In genomic region chr13:45167611-45168554, GRCh38 we compare ENCODE assay signal across 14 cellular contexts. TPM values are rescaled to one million over a fixed set of nuclear protein-coding genes. Genes with fewer than 3 reads are reported as not detected.
DNase-seq lines count a peak whose midpoint lies in the region; ATAC-seq, FAIRE-seq and TF ChIP-seq lines count a peak whose summit lies in the region.
"Had no signal": no experiment of that assay in that cellular context is flagged by ENCODE, and none has a peak within 500 bp of the region (broad histone marks: within the 10 kb centered on the region; RNA-seq: fewer than 3 reads in every experiment).

No MANE protein-coding gene starts in this region.

- H2AFZ ChIP-seq in HepG2 (ENCODE audit: low read length): no peak overlapping the region
- no peak overlapping the region for H2AFZ ChIP-seq in hepatocyte

- no peaks in the 10 kb centered on the region for H3K9me3 Mint-ChIP-seq in WTC11
- no peaks in the 10 kb centered on the region for H3K9me3 Mint-ChIP-seq in activated CD4-positive, alpha-beta memory T cell treated with anti-CD3 and anti-CD28 coated beads, Interleukin-2, amount 10 ng/mL, durations not matched to agents 7 days and 5 days
- H3K9me3 Mint-ChIP-seq: activated B cell treated with CpG ODN at 0.5 μM for 24 hours, immature natural killer cell had no signal

- H4K20me1 ChIP-seq in HepG2 (ENCODE audit: insufficient read depth, low read length) (no peaks in the 10 kb centered on the region), hepatocyte (ENCODE audit: insufficient read depth, poor library complexity, severe bottlenecking) (no peaks in the 10 kb centered on the region)

- TF ChIP-seq EP300 in HepG2 (IDR thresholded peaks at IDR 0.05; ENCODE audit: low read depth in 2 of 2, low read length in 2 of 2): no peak
- TF ChIP-seq EP300 in HepG2 (CRISPR knock-in tag; IDR thresholded peaks at IDR 0.05; ENCODE audit: borderline replicate concordance): no peak

- intact Hi-C loops in right lobe of liver (cut with DNase I) (no loop called here), HepG2 (cut with micrococcal nuclease; ENCODE audit: unreplicated experiment) (no loop called here), upper lobe of right lung (cut with DNase I) (no loop called here)

- peaks cover 12% of the 10 kb centered on the region for H3K36me3 Mint-ChIP-seq in WTC11
- peaks cover 18% of the 10 kb centered on the region for H3K36me3 Mint-ChIP-seq in activated CD4-positive, alpha-beta memory T cell treated with anti-CD3 and anti-CD28 coated beads, Interleukin-2, amount 10 ng/mL, durations not matched to agents 7 days and 5 days (ENCODE audit: low read depth)

- no peaks in the 10 kb centered on the region for H3K27me3 Mint-ChIP-seq in WTC11 (ENCODE audit: low read depth)
- no peaks in the 10 kb centered on the region for H3K27me3 Mint-ChIP-seq in activated CD4-positive, alpha-beta memory T cell treated with anti-CD3 and anti-CD28 coated beads, Interleukin-2, amount 10 ng/mL, durations not matched to agents 7 days and 5 days
- H3K27me3 Mint-ChIP-seq: activated B cell treated with CpG ODN at 0.5 μM for 24 hours; activated naive CD8-positive, alpha-beta T cell had no signal

- FAIRE-seq in HepG2 (lab: Jason Lieb, UNC): no peak

- no peak overlapping the region for H3K4me3 Mint-ChIP-seq in WTC11
- no peak overlapping the region for H3K4me3 Mint-ChIP-seq in activated CD4-positive, alpha-beta memory T cell treated with anti-CD3 and anti-CD28 coated beads, Interleukin-2, amount 10 ng/mL, durations not matched to agents 7 days and 5 days
- H3K4me3 Mint-ChIP-seq: activated B cell treated with CpG ODN at 0.5 μM for 24 hours; activated naive CD8-positive, alpha-beta T cell; immature natural killer cell had no signal

- BruUV-seq in HepG2 (replicated peaks; lab: Mats Ljungman, UMichigan): no TSS peak

- in situ Hi-C loops in HepG2 (cut with HindIII; ENCODE audit: extremely low pct_ligation_motif_present, low pct_unique_long_range_greater_than_20kb): no loop called here

- H3K27me3 ChIP-seq in right lobe of liver: no peaks in the 10 kb centered on the region
- no peaks in the 10 kb centered on the region for H3K27me3 ChIP-seq in HepG2 (ENCODE audit: control insufficient read depth in 1 of 2, insufficient read depth in 2 of 2, low read length in 2 of 2)
- H3K27me3 ChIP-seq in hepatocyte: no peaks in the 10 kb centered on the region
- H3K27me3 ChIP-seq in upper lobe of right lung: no peaks in the 10 kb centered on the region

- no peaks in the 10 kb centered on the region for H3K9me2 ChIP-seq in hepatocyte (replicated peaks; ENCODE audit: insufficient read depth)

- H3K27ac Mint-ChIP-seq in WTC11: peak overlapping the region; percentile 84
- no peak overlapping the region for H3K27ac Mint-ChIP-seq in activated CD4-positive, alpha-beta memory T cell treated with anti-CD3 and anti-CD28 coated beads, Interleukin-2, amount 10 ng/mL, durations not matched to agents 7 days and 5 days
- H3K27ac Mint-ChIP-seq: activated B cell treated with CpG ODN at 0.5 μM for 24 hours; activated naive CD8-positive, alpha-beta T cell had no signal

- DNase-seq in right lobe of liver (peak in 2 of 3 donors; percentile 56 to 59), HepG2 (ENCODE audit: low spot score) (no peak), WTC11 (ENCODE audit: low spot score) (no peak), hepatocyte (ENCODE audit: low spot score) (peak; percentile 38), upper lobe of right lung (peak; percentile 67), NOMO-1 treated with DMSO at 0.1 percent for 48 hours (lab: John Stamatoyannopoulos, UW; ENCODE audit: unreplicated experiment) (no peak)
- no peak for DNase-seq in activated CD4-positive, alpha-beta memory T cell treated with anti-CD3 and anti-CD28 coated beads, Interleukin-2, amount 10 ng/mL, durations not matched to agents 7 days and 5 days
- DNase-seq: activated B cell treated with CpG ODN at 0.5 μM for 24 hours; AML-193; effector CD4-positive, alpha-beta T cell; immature natural killer cell had no signal

- TF ChIP-seq RAD21 in HepG2 (CRISPR knock-in tag; IDR thresholded peaks at IDR 0.05): no peak

- H3K9ac ChIP-seq in HepG2 (ENCODE audit: insufficient read depth, low read depth, low read length): no peak overlapping the region

- no peaks in the 10 kb centered on the region for H3K9me3 ChIP-seq in right lobe of liver
- no peaks in the 10 kb centered on the region for H3K9me3 ChIP-seq in HepG2 (ENCODE audit: low read length)
- no peaks in the 10 kb centered on the region for H3K9me3 ChIP-seq in hepatocyte (ENCODE audit: low read depth)
- H3K9me3 ChIP-seq in upper lobe of right lung: no peaks in the 10 kb centered on the region

- H3K4me2 ChIP-seq in HepG2 (ENCODE audit: low read depth, low read length): no peak overlapping the region
- no peak overlapping the region for H3K4me2 ChIP-seq in hepatocyte

- no peak overlapping the region for H3K27ac ChIP-seq in right lobe of liver
- no peak overlapping the region for H3K27ac ChIP-seq in HepG2 (ENCODE audit: extremely low read length, insufficient read depth, low read length)
- H3K27ac ChIP-seq in hepatocyte: peak overlapping the region; percentile 61
- peak overlapping the region; percentile 38 for H3K27ac ChIP-seq in upper lobe of right lung

- TF ChIP-seq POLR2A in right lobe of liver (IDR thresholded peaks at IDR 0.05) (no peak), HepG2 (IDR thresholded peaks at IDR 0.05; ENCODE audit: insufficient read depth in 1 of 2, low read depth in 2 of 2, low read length in 2 of 2) (no peak)

- POLR2A ChIA-PET in HepG2 (lab: Yijun Ruan, JAX): no interaction called here
- POLR2A ChIA-PET in WTC11 (lab: Charles Lee): no interaction called here
- POLR2A ChIA-PET in activated CD4-positive, alpha-beta memory T cell treated with anti-CD3 and anti-CD28 coated beads, Interleukin-2, amount 10 ng/mL, durations not matched to agents 7 days and 5 days (lab: Charles Lee): no interaction called here

- H3K4me3 ChIP-seq in right lobe of liver (no peak overlapping the region), HepG2 (replicated peaks in 1 of 3; ENCODE audit: insufficient read depth in 1 of 3, low read depth in 2 of 3, low read length in 3 of 3) (no peak overlapping the region), hepatocyte (no peak overlapping the region), upper lobe of right lung (no peak overlapping the region)

- no peaks in the 10 kb centered on the region for H3K79me2 ChIP-seq in HepG2 (ENCODE audit: insufficient read depth, low read length)
- peaks cover 4% of the 10 kb centered on the region for H3K79me2 ChIP-seq in hepatocyte

- H3K36me3 ChIP-seq in right lobe of liver (no peaks in the 10 kb centered on the region), HepG2 (replicated peaks in 1 of 2; ENCODE audit: control insufficient read depth in 1 of 2, insufficient read depth in 2 of 2, low read length in 2 of 2) (peaks cover 3 to 4% of the 10 kb centered on the region in 2 experiments; a peak in 3 of 5 replicates), hepatocyte (replicated peaks; ENCODE audit: insufficient read depth, low read depth) (no peaks in the 10 kb centered on the region), upper lobe of right lung (no peaks in the 10 kb centered on the region)

- CTCF ChIA-PET in HepG2 (lab: Yijun Ruan, JAX; ENCODE audit: low intra/inter-chr PET ratio, low total read pairs): no interaction called here
- CTCF ChIA-PET in WTC11 (lab: Charles Lee): no interaction called here
- CTCF ChIA-PET in activated CD4-positive, alpha-beta memory T cell treated with anti-CD3 and anti-CD28 coated beads, Interleukin-2, amount 10 ng/mL, durations not matched to agents 7 days and 5 days (lab: Charles Lee): interaction anchor here (0.7 kb wide), 1 partner anchor 12 kb away, joined by 5 read pairs; no protein-coding TSS in a partner anchor

- no peak for TF ChIP-seq CTCF in right lobe of liver (IDR thresholded peaks at IDR 0.05)
- TF ChIP-seq CTCF in HepG2 (CRISPR knock-in tag; IDR thresholded peaks at IDR 0.05): no peak
- TF ChIP-seq CTCF in WTC11 (IDR thresholded peaks at IDR 0.05): no peak
- no peak for TF ChIP-seq CTCF in hepatocyte (IDR thresholded peaks at IDR 0.05; ENCODE audit: poor library complexity)
- no peak for TF ChIP-seq CTCF in upper lobe of right lung (IDR thresholded peaks at IDR 0.05)

- ATAC-seq in right lobe of liver (peak; percentile 73 to 98 (median 86)), HepG2 (no peak), WTC11 (no peak), upper lobe of right lung (peak; percentile 93), HG03139 (IDR thresholded peaks at IDR 0.05; ENCODE audit: unreplicated experiment) (no peak)

- peaks cover 5% of the 10 kb centered on the region for H3K4me1 Mint-ChIP-seq in WTC11
- no peaks in the 10 kb centered on the region for H3K4me1 Mint-ChIP-seq in activated CD4-positive, alpha-beta memory T cell treated with anti-CD3 and anti-CD28 coated beads, Interleukin-2, amount 10 ng/mL, durations not matched to agents 7 days and 5 days

- 81% methylated on average over 2 of the region's 12 CpGs for WGBS in right lobe of liver (ENCODE audit: insufficient coverage, low coverage, low lambda C conversion rate, missing lambda C conversion rate)
- WGBS in HepG2 (ENCODE audit: low lambda C conversion rate): 98% methylated on average over 12 of the region's 12 CpGs
- 95% methylated on average over 12 of the region's 12 CpGs for whole genome bisulfite sequencing in hepatocyte (ENCODE audit: low lambda C conversion rate, missing lambda C conversion rate)

- H3K4me1 ChIP-seq in right lobe of liver (peaks cover 0 to 6% (median 0%) of the 10 kb centered on the region in 4 donors), HepG2 (ENCODE audit: insufficient read depth, low read length) (no peaks in the 10 kb centered on the region), hepatocyte (ENCODE audit: insufficient read depth) (peaks cover 3% of the 10 kb centered on the region), upper lobe of right lung (no peaks in the 10 kb centered on the region)

RNA-seq across cellular contexts. Expression of gene KCTD4, which starts 33.0 kb away (rescaled TPM):
- total RNA-seq in right lobe of liver (not detected), HepG2 (2016; rRNA removed; fragmentation: Illumina TruSeq; extraction: Trizol) (not detected in 2 replicates), WTC11 (2021) (not detected in 3 replicates), hepatocyte (0.23 and 0.60 TPM in 2 replicates), upper lobe of right lung (not detected)
- total RNA-seq in HepG2 (2016; cell fraction: cytosol; rRNA removed; fragmentation: Illumina TruSeq; extraction: Trizol; ENCODE audit: low read depth): not detected in 2 replicates
- total RNA-seq in HepG2 (2016; cell fraction: insoluble cytoplasmic fraction; rRNA removed; fragmentation: Illumina TruSeq; extraction: Trizol): not detected in 2 replicates
- total RNA-seq in HepG2 (2016; cell fraction: membrane; rRNA removed; fragmentation: Illumina TruSeq; extraction: Trizol): not detected in 2 replicates
- not detected in 2 replicates for total RNA-seq in HepG2 (2016; cell fraction: nucleus; rRNA removed; fragmentation: Illumina TruSeq; extraction: Trizol)
- polyA plus RNA-seq in HepG2 (2011; rRNA removed) (not detected in 2 replicates), hepatocyte (0.21 and 1.2 TPM in 2 replicates)
- polyA plus RNA-seq in HepG2 (2011; cell fraction: cytosol; rRNA removed): not detected in 2 replicates
- not detected in 2 replicates for polyA plus RNA-seq in HepG2 (2011; cell fraction: nucleus; rRNA removed)
- polyA plus RNA-seq in HepG2 (2012): not detected in 2 replicates
- polyA plus RNA-seq in HepG2 (2016; cell fraction: cytosol; fragmentation: Illumina TruSeq; extraction: Trizol; ENCODE audit: low read depth): not detected in 2 replicates
- not detected in 2 replicates for polyA plus RNA-seq in HepG2 (2016; cell fraction: insoluble cytoplasmic fraction; fragmentation: Illumina TruSeq; extraction: Trizol; ENCODE audit: low read depth)
- polyA plus RNA-seq in HepG2 (2016; cell fraction: membrane; fragmentation: Illumina TruSeq; extraction: Trizol; ENCODE audit: low read depth): not detected in 2 replicates
- not detected in 2 replicates for polyA plus RNA-seq in HepG2 (2016; cell fraction: nucleus; fragmentation: Illumina TruSeq; extraction: Trizol; ENCODE audit: insufficient read depth, low read depth)
- polyA minus RNA-seq in HepG2 (2011; rRNA and poly(A)+ RNA removed; ENCODE audit: low replicate concordance): not detected in 2 replicates
- not detected in 2 replicates for polyA minus RNA-seq in HepG2 (2011; cell fraction: cytosol; rRNA and poly(A)+ RNA removed)
- not detected in 2 replicates for polyA minus RNA-seq in HepG2 (2011; cell fraction: nucleus; rRNA and poly(A)+ RNA removed)
- total RNA-seq in activated CD4-positive, alpha-beta memory T cell treated with anti-CD3 and anti-CD28 coated beads, Interleukin-2, amount 10 ng/mL, durations not matched to agents 7 days and 5 days: not detected
- total RNA-seq: activated B cell treated with CpG ODN at 0.5 μM for 24 hours, pulmonary artery endothelial cell had no signal

RNA-seq across cellular contexts. Expression of gene GTF2F2, which starts 47.6 kb away (rescaled TPM):
- 10 to 100 TPM in 1 of 6 experiments, 1 to 10 TPM in 5; 4.0 to 10.3 (median 6.0) TPM for total RNA-seq in right lobe of liver
- total RNA-seq in HepG2 (2016; rRNA removed; fragmentation: Illumina TruSeq; extraction: Trizol): 32.8 and 48.3 TPM in 2 replicates
- 3.7 and 6.0 TPM in 2 replicates for total RNA-seq in HepG2 (2016; cell fraction: cytosol; rRNA removed; fragmentation: Illumina TruSeq; extraction: Trizol; ENCODE audit: low read depth)
- total RNA-seq in HepG2 (2016; cell fraction: insoluble cytoplasmic fraction; rRNA removed; fragmentation: Illumina TruSeq; extraction: Trizol): 34.9 and 50.9 TPM in 2 replicates
- 12.3 and 12.5 TPM in 2 replicates for total RNA-seq in HepG2 (2016; cell fraction: membrane; rRNA removed; fragmentation: Illumina TruSeq; extraction: Trizol)
- total RNA-seq in HepG2 (2016; cell fraction: nucleus; rRNA removed; fragmentation: Illumina TruSeq; extraction: Trizol): 21.0 and 24.0 TPM in 2 replicates
- polyA plus RNA-seq in HepG2 (2011; rRNA removed): 8.5 and 10.6 TPM in 2 replicates
- 6.8 and 8.9 TPM in 2 replicates for polyA plus RNA-seq in HepG2 (2011; cell fraction: cytosol; rRNA removed)
- 2.5 and 3.7 TPM in 2 replicates for polyA plus RNA-seq in HepG2 (2011; cell fraction: nucleus; rRNA removed)
- polyA plus RNA-seq in HepG2 (2012): 15.5 and 16.7 TPM in 2 replicates
- polyA plus RNA-seq in HepG2 (2016; cell fraction: cytosol; fragmentation: Illumina TruSeq; extraction: Trizol; ENCODE audit: low read depth): 3.1 and 3.2 TPM in 2 replicates
- polyA plus RNA-seq in HepG2 (2016; cell fraction: insoluble cytoplasmic fraction; fragmentation: Illumina TruSeq; extraction: Trizol; ENCODE audit: low read depth): 44.7 and 48.6 TPM in 2 replicates
- polyA plus RNA-seq in HepG2 (2016; cell fraction: membrane; fragmentation: Illumina TruSeq; extraction: Trizol; ENCODE audit: low read depth): 6.9 and 7.2 TPM in 2 replicates
- polyA plus RNA-seq in HepG2 (2016; cell fraction: nucleus; fragmentation: Illumina TruSeq; extraction: Trizol; ENCODE audit: insufficient read depth, low read depth): 17.9 and 21.2 TPM in 2 replicates
- polyA minus RNA-seq in HepG2 (2011; rRNA and poly(A)+ RNA removed; ENCODE audit: low replicate concordance): 2.7 and 3.2 TPM in 2 replicates
- 7.3 and 10.5 TPM in 2 replicates for polyA minus RNA-seq in HepG2 (2011; cell fraction: cytosol; rRNA and poly(A)+ RNA removed)
- 17.1 and 17.2 TPM in 2 replicates for polyA minus RNA-seq in HepG2 (2011; cell fraction: nucleus; rRNA and poly(A)+ RNA removed)
- 27.5 to 33.8 TPM (median 29.7 TPM) in 3 replicates for total RNA-seq in WTC11 (2021)
- 25.7 and 25.8 TPM in 2 replicates for total RNA-seq in hepatocyte
- 23.1 and 26.7 TPM in 2 replicates for polyA plus RNA-seq in hepatocyte
- 14.6 TPM for total RNA-seq in upper lobe of right lung
- 10 to 100 TPM; 15.3 to 15.5 TPM for total RNA-seq in activated CD4-positive, alpha-beta memory T cell treated with anti-CD3 and anti-CD28 coated beads, Interleukin-2, amount 10 ng/mL, durations not matched to agents 7 days and 5 days

Comparison
In these comparisons a context has a peak if more than half of its experiments do, and no peak if none do; other contexts are left out.
1. ATAC-seq: peak in right lobe of liver (4 of 4) and upper lobe of right lung (single experiment); none in HepG2 (single experiment), WTC11 (single experiment) and HG03139 (single experiment).
2. DNase-seq: peak in right lobe of liver (2 of 3), hepatocyte (single experiment) and upper lobe of right lung (single experiment); none in HepG2 (single experiment), WTC11 (single experiment), activated CD4-positive, alpha-beta memory T cell treated with anti-CD3 and anti-CD28 coated beads, Interleukin-2, amount 10 ng/mL, durations not matched to agents 7 days and 5 days (single experiment) and NOMO-1 treated with DMSO at 0.1 percent for 48 hours (single experiment).
3. H3K27ac ChIP-seq: peak in hepatocyte (single experiment) and upper lobe of right lung (single experiment); none in right lobe of liver (0 of 3) and HepG2 (single experiment).